ENCODE assay signal across 33 cellular contexts in the genomic region with DNA sequence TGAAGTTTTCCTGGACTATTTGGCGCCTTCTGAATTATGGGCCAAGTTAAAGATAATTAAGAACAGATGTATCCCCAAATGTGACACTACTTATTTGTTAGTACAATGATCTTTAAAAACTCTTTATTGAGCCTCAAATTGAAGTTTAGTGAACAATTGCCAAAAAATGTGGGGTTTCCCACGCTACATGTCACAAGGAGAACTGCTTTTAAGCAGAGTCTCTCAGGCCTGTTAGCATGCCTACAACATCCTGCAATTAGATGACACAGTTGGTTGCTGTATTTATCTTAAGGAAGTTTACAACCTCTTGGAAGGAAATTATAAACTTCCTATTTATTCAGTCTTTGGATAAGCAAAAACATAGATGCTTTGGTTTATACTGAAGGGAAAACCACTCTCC.
DNase-seq lines count a peak whose midpoint lies in the region; ATAC-seq, FAIRE-seq and TF ChIP-seq lines count a peak whose summit lies in the region.
"Had no signal": no experiment of that assay in that cellular context is flagged by ENCODE, and none has a peak within 500 bp of the region (broad histone marks: within the 10 kb centered on the region; RNA-seq: fewer than 3 reads in every experiment).

No MANE protein-coding gene starts in this region.

- no peak overlapping the region for H3K9ac ChIP-seq in astrocyte (ENCODE audit: low read length)

- H2AFZ ChIP-seq in astrocyte (ENCODE audit: low read depth, low read length) = no peak overlapping the region

- DNase-seq in AG10803 (ENCODE audit: low read depth) = peak; percentile 89
- DNase-seq in HCEC 1CT = peak; percentile 11
- peak; percentile 20 for DNase-seq in astrocyte (ENCODE audit: low read depth)
- no peak for DNase-seq in stimulated activated effector memory CD8-positive, alpha-beta T cell treated with anti-CD3 and anti-CD28 coated beads, Interleukin-12 subunit alpha, Interleukin-12 subunit beta, amount 100 ng/mL, for 72 hours (ENCODE audit: low spot score in 2 of 2)
- DNase-seq in superior temporal gyrus (ENCODE audit: extremely low spot score) = no peak
- DNase-seq: ACHN; activated B cell treated with CpG ODN at 0.5 μM for 24 hours; activated CD4-positive, alpha-beta memory T cell treated with anti-CD3 and anti-CD28 coated beads, Interleukin-2, amount 10 ng/mL, durations not matched to agents 7 days and 5 days; activated effector memory CD4-positive, alpha-beta T cell treated with anti-CD3 and anti-CD28 coated beads, Interleukin-2, amount 50 U/mL, for 16 hours; CD4-positive, CD25-positive, alpha-beta regulatory T cell; DMS 273 treated with DMSO at 0.1 percent for 48 hours; erythroblast; GDM1; hypothalamus; left lung; naive thymus-derived CD4-positive, alpha-beta T cell; NCI-H1048; NCI-H1694 treated with DMSO at 0.1 percent for 48 hours; NCI-H2171 treated with DMSO at 0.1 percent for 48 hours; NCI-H524; nucleus accumbens; RPMI8226; stimulated activated CD4-positive, alpha-beta T cell treated with anti-CD3 and anti-CD28 coated beads, Interleukin-12 subunit alpha, Interleukin-12 subunit beta, amount 100 ng/mL, for 4 hours; stimulated activated CD4-positive, alpha-beta T cell treated with anti-CD3 and anti-CD28 coated beads, Interleukin-4, amount 100 ng/mL, for 4 hours; stimulated activated naive CD8-positive, alpha-beta T cell treated with anti-CD3 and anti-CD28 coated beads, Interleukin-15, Interleukin-2, amounts not matched to agents 100 U/mL and 50 U/mL, for 24 hours; thyroid gland had no signal

- peaks cover 14% of the 10 kb centered on the region for H3K4me1 Mint-ChIP-seq in astrocyte (ENCODE audit: low read depth, unreplicated experiment)
- H3K4me1 Mint-ChIP-seq in stimulated activated effector memory CD8-positive, alpha-beta T cell treated with anti-CD3 and anti-CD28 coated beads, Interleukin-12 subunit alpha, Interleukin-12 subunit beta, amount 100 ng/mL, for 72 hours = no peaks in the 10 kb centered on the region
- H3K4me1 Mint-ChIP-seq: activated B cell treated with CpG ODN at 0.5 μM for 24 hours; activated CD4-positive, alpha-beta memory T cell treated with anti-CD3 and anti-CD28 coated beads, Interleukin-2, amount 10 ng/mL, durations not matched to agents 7 days and 5 days; CD4-positive, CD25-positive, alpha-beta regulatory T cell; naive thymus-derived CD4-positive, alpha-beta T cell had no signal

- H3K4me1 ChIP-seq in astrocyte (ENCODE audit: insufficient read depth, low read length) (no peaks in the 10 kb centered on the region), mesodermal cell (ENCODE audit: control insufficient read depth, insufficient read depth, low read length, poor library complexity, severe bottlenecking) (peaks cover 3% of the 10 kb centered on the region)
- H3K4me1 ChIP-seq: gastroesophageal sphincter, left lung had no signal

- 100% methylated on average over 1 of the region's 2 CpGs for WGBS in mesodermal cell (ENCODE audit: insufficient coverage in 2 of 2), 2 experiments

- TF ChIP-seq CTCF in AG10803 (conservative IDR thresholded peaks at IDR 0.05; ENCODE audit: low read length) (no peak), astrocyte (IDR thresholded peaks at IDR 0.05; ENCODE audit: insufficient read depth, low read depth, low read length) (no peak)

- H3K79me2 ChIP-seq in astrocyte (ENCODE audit: insufficient read depth, low read length) = no peaks in the 10 kb centered on the region

- no peaks in the 10 kb centered on the region for H3K27me3 ChIP-seq in astrocyte (ENCODE audit: insufficient read depth, low read length)
- H3K27me3 ChIP-seq: gastroesophageal sphincter, left lung, thyroid gland had no signal

- peak; percentile 54 for FAIRE-seq in astrocyte (lab: Jason Lieb, UNC)
- FAIRE-seq: GM18507, H54 had no signal

- H3K36me3 ChIP-seq in astrocyte (ENCODE audit: insufficient read depth, low read length) = no peaks in the 10 kb centered on the region
- H3K36me3 ChIP-seq in mesodermal cell (ENCODE audit: control insufficient read depth, insufficient read depth, low read length) = no peaks in the 10 kb centered on the region
- H3K36me3 ChIP-seq: gastroesophageal sphincter, left lung, thyroid gland had no signal

- H3K4me2 ChIP-seq in astrocyte (ENCODE audit: low read length) = no peak overlapping the region

- no peaks in the 10 kb centered on the region for H3K27me3 Mint-ChIP-seq in astrocyte (ENCODE audit: low read depth, unreplicated experiment)
- H3K27me3 Mint-ChIP-seq: activated B cell treated with CpG ODN at 0.5 μM for 24 hours; activated CD4-positive, alpha-beta memory T cell treated with anti-CD3 and anti-CD28 coated beads, Interleukin-2, amount 10 ng/mL, durations not matched to agents 7 days and 5 days; CD4-positive, CD25-positive, alpha-beta regulatory T cell; naive thymus-derived CD4-positive, alpha-beta T cell had no signal

- H3K4me3 Mint-ChIP-seq in astrocyte (ENCODE audit: unreplicated experiment) = no peak overlapping the region
- no peak overlapping the region for H3K4me3 Mint-ChIP-seq in stimulated activated effector memory CD8-positive, alpha-beta T cell treated with anti-CD3 and anti-CD28 coated beads, Interleukin-12 subunit alpha, Interleukin-12 subunit beta, amount 100 ng/mL, for 72 hours
- H3K4me3 Mint-ChIP-seq: activated B cell treated with CpG ODN at 0.5 μM for 24 hours; activated CD4-positive, alpha-beta memory T cell treated with anti-CD3 and anti-CD28 coated beads, Interleukin-2, amount 10 ng/mL, durations not matched to agents 7 days and 5 days; CD4-positive, CD25-positive, alpha-beta regulatory T cell; naive thymus-derived CD4-positive, alpha-beta T cell had no signal

- no peak for ATAC-seq in stimulated activated effector memory CD8-positive, alpha-beta T cell treated with anti-CD3 and anti-CD28 coated beads, Interleukin-12 subunit alpha, Interleukin-12 subunit beta, amount 100 ng/mL, for 72 hours
- ATAC-seq in GM19397 (IDR thresholded peaks at IDR 0.05; ENCODE audit: unreplicated experiment) (no peak), GM21447 (IDR thresholded peaks at IDR 0.05; ENCODE audit: unreplicated experiment) (no peak)
- ATAC-seq: gastroesophageal sphincter; left lung; naive thymus-derived CD4-positive, alpha-beta T cell; stimulated activated naive CD8-positive, alpha-beta T cell treated with anti-CD3 and anti-CD28 coated beads, Interleukin-15, Interleukin-2, amounts not matched to agents 100 U/mL and 50 U/mL, for 24 hours had no signal

- peaks cover 2% of the 10 kb centered on the region for H3K9me3 Mint-ChIP-seq in astrocyte (ENCODE audit: unreplicated experiment)
- peaks cover 5% of the 10 kb centered on the region for H3K9me3 Mint-ChIP-seq in stimulated activated effector memory CD8-positive, alpha-beta T cell treated with anti-CD3 and anti-CD28 coated beads, Interleukin-12 subunit alpha, Interleukin-12 subunit beta, amount 100 ng/mL, for 72 hours
- H3K9me3 Mint-ChIP-seq: activated B cell treated with CpG ODN at 0.5 μM for 24 hours; activated CD4-positive, alpha-beta memory T cell treated with anti-CD3 and anti-CD28 coated beads, Interleukin-2, amount 10 ng/mL, durations not matched to agents 7 days and 5 days had no signal

- H3K27ac Mint-ChIP-seq in astrocyte (ENCODE audit: unreplicated experiment) = no peak overlapping the region
- H3K27ac Mint-ChIP-seq in stimulated activated effector memory CD8-positive, alpha-beta T cell treated with anti-CD3 and anti-CD28 coated beads, Interleukin-12 subunit alpha, Interleukin-12 subunit beta, amount 100 ng/mL, for 72 hours = no peak overlapping the region
- H3K27ac Mint-ChIP-seq: activated B cell treated with CpG ODN at 0.5 μM for 24 hours; activated CD4-positive, alpha-beta memory T cell treated with anti-CD3 and anti-CD28 coated beads, Interleukin-2, amount 10 ng/mL, durations not matched to agents 7 days and 5 days; CD4-positive, CD25-positive, alpha-beta regulatory T cell; naive thymus-derived CD4-positive, alpha-beta T cell had no signal

- no peaks in the 10 kb centered on the region for H3K36me3 Mint-ChIP-seq in astrocyte (ENCODE audit: low read depth, unreplicated experiment)
- H3K36me3 Mint-ChIP-seq in stimulated activated effector memory CD8-positive, alpha-beta T cell treated with anti-CD3 and anti-CD28 coated beads, Interleukin-12 subunit alpha, Interleukin-12 subunit beta, amount 100 ng/mL, for 72 hours = no peaks in the 10 kb centered on the region
- H3K36me3 Mint-ChIP-seq: CD4-positive, CD25-positive, alpha-beta regulatory T cell; naive thymus-derived CD4-positive, alpha-beta T cell had no signal

- no peak overlapping the region for H3K4me3 ChIP-seq in AG10803 (ENCODE audit: low read length)
- H3K4me3 ChIP-seq in astrocyte (ENCODE audit: insufficient read depth, low read depth, low read length) = no peak overlapping the region
- no peak overlapping the region for H3K4me3 ChIP-seq in mesodermal cell (ENCODE audit: extremely low read depth, insufficient read depth, low read length, poor library complexity, severe bottlenecking)
- H3K4me3 ChIP-seq: gastroesophageal sphincter, left lung, SK-N-MC, thyroid gland had no signal

- H3K27ac ChIP-seq in astrocyte (ENCODE audit: low read depth, low read length) (no peak overlapping the region), mesodermal cell (ENCODE audit: low read depth, low read length, severe bottlenecking) (peak overlapping the region; percentile 58)
- H3K27ac ChIP-seq: gastroesophageal sphincter, left lung, SK-N-MC, thyroid gland had no signal

- no peaks in the 10 kb centered on the region for H4K20me1 ChIP-seq in astrocyte (ENCODE audit: insufficient read depth, low read length)

- no peaks in the 10 kb centered on the region for H3K9me3 ChIP-seq in astrocyte (ENCODE audit: insufficient read depth, low read depth, low read length)
- no peaks in the 10 kb centered on the region for H3K9me3 ChIP-seq in mesodermal cell (ENCODE audit: control insufficient read depth, low read length)
- H3K9me3 ChIP-seq: gastroesophageal sphincter, thyroid gland had no signal

Comparison
In these comparisons a context has a peak if more than half of its experiments do, and no peak if none do; other contexts are left out.
1. DNase-seq: peak in AG10803 (single experiment), HCEC 1CT (single experiment) and astrocyte (single experiment); none in stimulated activated effector memory CD8-positive, alpha-beta T cell treated with anti-CD3 and anti-CD28 coated beads, Interleukin-12 subunit alpha, Interleukin-12 subunit beta, amount 100 ng/mL, for 72 hours (0 of 2) and superior temporal gyrus (single experiment).